Comparison of ENCODE assay signal across 17 cellular contexts in genomic region chr6:28776269-28777146, GRCh38.
DNase-seq lines count a peak whose midpoint lies in the region; ATAC-seq, FAIRE-seq and TF ChIP-seq lines count a peak whose summit lies in the region.
"Had no signal": no experiment of that assay in that cellular context is flagged by ENCODE, and none has a peak within 500 bp of the region (broad histone marks: within the 10 kb centered on the region; RNA-seq: fewer than 3 reads in every experiment).

No MANE protein-coding gene starts in this region.

- H3K9me3 ChIP-seq in astrocyte (ENCODE audit: insufficient read depth, low read depth, low read length), result no peaks in the 10 kb centered on the region
- no peaks in the 10 kb centered on the region for H3K9me3 ChIP-seq in mesodermal cell (ENCODE audit: control insufficient read depth, low read length)
- H3K9me3 ChIP-seq: mucosa of descending colon, thoracic aorta had no signal

- H3K9ac ChIP-seq in astrocyte (ENCODE audit: low read length), result no peak overlapping the region

- H3K27ac ChIP-seq in astrocyte (ENCODE audit: low read depth, low read length) (no peak overlapping the region), mesodermal cell (ENCODE audit: low read depth, low read length, severe bottlenecking) (peak overlapping the region; percentile 63)
- H3K27ac ChIP-seq: thoracic aorta had no signal

- peaks cover 10% of the 10 kb centered on the region for H3K4me1 Mint-ChIP-seq in activated CD8-positive, alpha-beta T cell treated with anti-CD3 and anti-CD28 coated beads, Interleukin-2, amount 10 ng/mL, durations not matched to agents 7 days and 5 days (ENCODE audit: low read depth)
- peaks cover 11% of the 10 kb centered on the region for H3K4me1 Mint-ChIP-seq in activated CD8-positive, alpha-beta T cell treated with anti-CD3 and anti-CD28 coated beads for 36 hours (ENCODE audit: low read depth)
- H3K4me1 Mint-ChIP-seq in astrocyte (ENCODE audit: low read depth, unreplicated experiment) (peaks cover 3% of the 10 kb centered on the region), Calu3 (ENCODE audit: low read depth, unreplicated experiment) (peaks cover 12% of the 10 kb centered on the region)

- FAIRE-seq in astrocyte (lab: Jason Lieb, UNC), result no peak
- no peak for FAIRE-seq in D721Med (lab: Jason Lieb, UNC)
- FAIRE-seq: keratinocyte had no signal

- H3K36me3 ChIP-seq in astrocyte (ENCODE audit: insufficient read depth, low read length) (no peaks in the 10 kb centered on the region), mesodermal cell (ENCODE audit: control insufficient read depth, insufficient read depth, low read length) (no peaks in the 10 kb centered on the region)
- H3K36me3 ChIP-seq: thoracic aorta had no signal

- peak overlapping the region; percentile 30 for H3K4me3 Mint-ChIP-seq in activated CD8-positive, alpha-beta T cell treated with anti-CD3 and anti-CD28 coated beads, Interleukin-2, amount 10 ng/mL, durations not matched to agents 7 days and 5 days
- no peak overlapping the region for H3K4me3 Mint-ChIP-seq in activated CD8-positive, alpha-beta T cell treated with anti-CD3 and anti-CD28 coated beads for 36 hours
- no peak overlapping the region for H3K4me3 Mint-ChIP-seq in astrocyte (ENCODE audit: unreplicated experiment)
- H3K4me3 Mint-ChIP-seq in Calu3 (ENCODE audit: low read depth, unreplicated experiment), result no peak overlapping the region

- H3K9me3 Mint-ChIP-seq in activated CD8-positive, alpha-beta T cell treated with anti-CD3 and anti-CD28 coated beads, Interleukin-2, amount 10 ng/mL, durations not matched to agents 7 days and 5 days (ENCODE audit: insufficient read depth), result peaks cover 10% of the 10 kb centered on the region
- H3K9me3 Mint-ChIP-seq in activated CD8-positive, alpha-beta T cell treated with anti-CD3 and anti-CD28 coated beads for 36 hours, result peaks cover 14% of the 10 kb centered on the region
- H3K9me3 Mint-ChIP-seq in astrocyte (ENCODE audit: unreplicated experiment) (peaks cover 23% of the 10 kb centered on the region), Calu3 (ENCODE audit: low read depth, unreplicated experiment) (peaks cover 5% of the 10 kb centered on the region)

- no TSS peak for BruUV-seq in Calu3 (replicated peaks; lab: Mats Ljungman, UMichigan)

- H3K27me3 ChIP-seq in astrocyte (ENCODE audit: insufficient read depth, low read length), result peaks cover 82% of the 10 kb centered on the region

- H3K4me3 ChIP-seq in astrocyte (ENCODE audit: insufficient read depth, low read depth, low read length) (no peak overlapping the region), mesodermal cell (ENCODE audit: extremely low read depth, insufficient read depth, low read length, poor library complexity, severe bottlenecking) (peak overlapping the region; percentile 42)
- H3K4me3 ChIP-seq: mucosa of descending colon, thoracic aorta had no signal

- no peaks in the 10 kb centered on the region for H4K20me1 ChIP-seq in astrocyte (ENCODE audit: insufficient read depth, low read length)

- CTCF ChIA-PET in activated CD8-positive, alpha-beta T cell treated with anti-CD3 and anti-CD28 coated beads, Interleukin-2, amount 10 ng/mL, durations not matched to agents 7 days and 5 days (lab: Charles Lee), result no interaction called here
- CTCF ChIA-PET in activated CD8-positive, alpha-beta T cell treated with anti-CD3 and anti-CD28 coated beads for 36 hours (lab: Charles Lee), result interaction anchor here (1.8 kb wide), 1 partner anchor 10 kb away, joined by 5 read pairs; no protein-coding TSS in a partner anchor
- CTCF ChIA-PET in Calu3 (lab: Charles Lee), result interaction anchor here (0.5 kb wide), 1 partner anchor 50 kb away, joined by 3 read pairs; no protein-coding TSS in a partner anchor

- H3K27ac Mint-ChIP-seq in activated CD8-positive, alpha-beta T cell treated with anti-CD3 and anti-CD28 coated beads, Interleukin-2, amount 10 ng/mL, durations not matched to agents 7 days and 5 days, result peak overlapping the region; percentile 30
- no peak overlapping the region for H3K27ac Mint-ChIP-seq in activated CD8-positive, alpha-beta T cell treated with anti-CD3 and anti-CD28 coated beads for 36 hours
- peak overlapping the region; percentile 18 for H3K27ac Mint-ChIP-seq in astrocyte (ENCODE audit: unreplicated experiment)
- no peak overlapping the region for H3K27ac Mint-ChIP-seq in Calu3 (ENCODE audit: unreplicated experiment)

- WGBS in mesodermal cell (ENCODE audit: insufficient coverage in 2 of 2), 2 experiments, result 0 to 2% methylated on average over 10 to 11 of the region's 17 CpGs

- peaks cover 30% of the 10 kb centered on the region for H3K36me3 Mint-ChIP-seq in activated CD8-positive, alpha-beta T cell treated with anti-CD3 and anti-CD28 coated beads, Interleukin-2, amount 10 ng/mL, durations not matched to agents 7 days and 5 days (ENCODE audit: low read depth)
- peaks cover 21% of the 10 kb centered on the region for H3K36me3 Mint-ChIP-seq in activated CD8-positive, alpha-beta T cell treated with anti-CD3 and anti-CD28 coated beads for 36 hours (ENCODE audit: low read depth)
- H3K36me3 Mint-ChIP-seq in astrocyte (ENCODE audit: low read depth, unreplicated experiment) (peaks cover 4% of the 10 kb centered on the region), Calu3 (ENCODE audit: insufficient read depth, unreplicated experiment) (no peaks in the 10 kb centered on the region)

- no peaks in the 10 kb centered on the region for H3K79me2 ChIP-seq in astrocyte (ENCODE audit: insufficient read depth, low read length)

- TF ChIP-seq CTCF in activated CD8-positive, alpha-beta T cell treated with anti-CD3 and anti-CD28 coated beads for 36 hours (IDR thresholded peaks at IDR 0.05), result no peak
- no peak for TF ChIP-seq CTCF in astrocyte (IDR thresholded peaks at IDR 0.05; ENCODE audit: insufficient read depth, low read depth, low read length)
- TF ChIP-seq CTCF in Calu3 (IDR thresholded peaks at IDR 0.05; ENCODE audit: unreplicated experiment), result no peak
- TF ChIP-seq CTCF in D721Med (IDR thresholded peaks at IDR 0.05; ENCODE audit: insufficient read depth, missing control alignments), result no peak

- intact Hi-C loops in activated CD8-positive, alpha-beta T cell treated with anti-CD3 and anti-CD28 coated beads for 36 hours (cut with micrococcal nuclease), result no loop called here
- intact Hi-C loops in Calu3 (cut with micrococcal nuclease; ENCODE audit: unreplicated experiment), result no loop called here

- ATAC-seq in activated CD8-positive, alpha-beta T cell treated with anti-CD3 and anti-CD28 coated beads, Interleukin-2, amount 10 ng/mL, durations not matched to agents 7 days and 5 days, result no peak
- ATAC-seq in activated CD8-positive, alpha-beta T cell treated with anti-CD3 and anti-CD28 coated beads for 36 hours, result no peak
- ATAC-seq in HG03442 (IDR thresholded peaks at IDR 0.05; ENCODE audit: unreplicated experiment), result no peak
- ATAC-seq: mucosa of descending colon, Right ventricle myocardium inferior had no signal

- H3K27me3 Mint-ChIP-seq in activated CD8-positive, alpha-beta T cell treated with anti-CD3 and anti-CD28 coated beads, Interleukin-2, amount 10 ng/mL, durations not matched to agents 7 days and 5 days (ENCODE audit: low read depth), result peaks cover 86% of the 10 kb centered on the region
- peaks cover 91% of the 10 kb centered on the region for H3K27me3 Mint-ChIP-seq in activated CD8-positive, alpha-beta T cell treated with anti-CD3 and anti-CD28 coated beads for 36 hours
- H3K27me3 Mint-ChIP-seq in astrocyte (ENCODE audit: low read depth, unreplicated experiment), result peaks cover 92% of the 10 kb centered on the region
- peaks cover 99% of the 10 kb centered on the region for H3K27me3 Mint-ChIP-seq in Calu3 (ENCODE audit: unreplicated experiment)

- DNase-seq in activated CD8-positive, alpha-beta T cell treated with anti-CD3 and anti-CD28 coated beads, Interleukin-2, amount 10 ng/mL, durations not matched to agents 7 days and 5 days, result no peak
- DNase-seq in activated CD8-positive, alpha-beta T cell treated with anti-CD3 and anti-CD28 coated beads for 36 hours, result no peak
- DNase-seq in NAMALWA (ENCODE audit: low spot score), result peak; percentile 41
- DNase-seq in astrocyte (ENCODE audit: low read depth), result no peak
- DNase-seq in Calu3, result no peak
- DNase-seq in D721Med (ENCODE audit: insufficient read length, low spot score), result no peak
- DNase-seq: aorta; mucosa of descending colon; NCI-H1417; NCI-H524; posterior cingulate gyrus; stimulated activated CD4-positive, alpha-beta T cell treated with anti-CD3 and anti-CD28 coated beads, Interleukin-12 subunit alpha, Interleukin-12 subunit beta, amount 100 ng/mL, for 4 hours had no signal

- H3K4me2 ChIP-seq in astrocyte (ENCODE audit: low read length), result no peak overlapping the region

- H3K4me1 ChIP-seq in astrocyte (ENCODE audit: insufficient read depth, low read length), result no peaks in the 10 kb centered on the region
- peaks cover 10% of the 10 kb centered on the region for H3K4me1 ChIP-seq in mesodermal cell (ENCODE audit: control insufficient read depth, insufficient read depth, low read length, poor library complexity, severe bottlenecking)

- H2AFZ ChIP-seq in astrocyte (ENCODE audit: low read depth, low read length), result no peak overlapping the region

- POLR2A ChIA-PET in activated CD8-positive, alpha-beta T cell treated with anti-CD3 and anti-CD28 coated beads, Interleukin-2, amount 10 ng/mL, durations not matched to agents 7 days and 5 days (lab: Charles Lee), result no interaction called here
- POLR2A ChIA-PET in activated CD8-positive, alpha-beta T cell treated with anti-CD3 and anti-CD28 coated beads for 36 hours (lab: Charles Lee), result interaction anchor here (0.8 kb wide), 1 partner anchor 142 kb away, joined by 3 read pairs; no protein-coding TSS in a partner anchor

Comparison
In these comparisons a context has a peak if more than half of its experiments do, and no peak if none do; other contexts are left out.
1. H3K27ac Mint-ChIP-seq: peak in activated CD8-positive, alpha-beta T cell treated with anti-CD3 and anti-CD28 coated beads, Interleukin-2, amount 10 ng/mL, durations not matched to agents 7 days and 5 days (single experiment) and astrocyte (single experiment); none in activated CD8-positive, alpha-beta T cell treated with anti-CD3 and anti-CD28 coated beads for 36 hours (single experiment) and Calu3 (single experiment).